Comparison of ENCODE assay signal across 10 cellular contexts in genomic region chr2:12819721-12820120, GRCh38.
DNase-seq lines count a peak whose midpoint lies in the region; ATAC-seq, FAIRE-seq and TF ChIP-seq lines count a peak whose summit lies in the region.
"Had no signal": no experiment of that assay in that cellular context is flagged by ENCODE, and none has a peak within 500 bp of the region (broad histone marks: within the 10 kb centered on the region; RNA-seq: fewer than 3 reads in every experiment).

No MANE protein-coding gene starts in this region.

- no peak overlapping the region for H3K4me3 ChIP-seq in left ventricle myocardium inferior
- H3K4me3 ChIP-seq in astrocyte (ENCODE audit: insufficient read depth, low read depth, low read length), result no peak overlapping the region
- H3K4me3 ChIP-seq in mesenchymal stem cell (ENCODE audit: insufficient read depth in 1 of 2, low read depth in 1 of 2, low read length in 2 of 2), result no peak overlapping the region
- H3K4me3 ChIP-seq in vagina, result no peak overlapping the region
- H3K4me3 ChIP-seq in lower leg skin (ENCODE audit: low read depth, poor library complexity, severe bottlenecking), result no peak overlapping the region

- no peak overlapping the region for H4K91ac ChIP-seq in mesenchymal stem cell (ENCODE audit: low read length)

- 0% methylated on average over 1 of the region's 3 CpGs for WGBS in mesenchymal stem cell
- WGBS in lower leg skin, 2 donors, result 64 to 68% methylated on average over 3 of the region's 3 CpGs

- no peak overlapping the region for H2BK12ac ChIP-seq in mesenchymal stem cell (ENCODE audit: low read length in 2 of 2)

- no peaks in the 10 kb centered on the region for H3K79me2 ChIP-seq in astrocyte (ENCODE audit: insufficient read depth, low read length)

- no peak for FAIRE-seq in astrocyte (lab: Jason Lieb, UNC)

- H4K8ac ChIP-seq in mesenchymal stem cell (ENCODE audit: low read length), result no peak overlapping the region

- no peak overlapping the region for H2BK5ac ChIP-seq in mesenchymal stem cell (ENCODE audit: low read depth, low read length, poor library complexity, severe bottlenecking)

- H3K36me3 ChIP-seq in left ventricle myocardium inferior, result no peaks in the 10 kb centered on the region
- H3K36me3 ChIP-seq in astrocyte (ENCODE audit: insufficient read depth, low read length), result no peaks in the 10 kb centered on the region
- no peaks in the 10 kb centered on the region for H3K36me3 ChIP-seq in mesenchymal stem cell (ENCODE audit: control insufficient read depth in 1 of 2, insufficient read depth in 2 of 2, low read depth in 1 of 2, low read length in 2 of 2)
- H3K36me3 ChIP-seq in vagina, result no peaks in the 10 kb centered on the region

- peak overlapping the region; percentile 96 for H3K27ac Mint-ChIP-seq in astrocyte (ENCODE audit: unreplicated experiment)
- H3K27ac Mint-ChIP-seq: activated naive CD8-positive, alpha-beta T cell treated with anti-CD3 and anti-CD28 coated beads, Interleukin-2, amount 10 ng/mL, durations not matched to agents 7 days and 5 days had no signal

- no peak overlapping the region for H3K4me3 Mint-ChIP-seq in astrocyte (ENCODE audit: unreplicated experiment)
- H3K4me3 Mint-ChIP-seq in activated T-cell treated with anti-CD3 and anti-CD28 coated beads, Interleukin-2, amount 50 U/mL, for 4 hours, result no peak overlapping the region
- H3K4me3 Mint-ChIP-seq: activated naive CD8-positive, alpha-beta T cell treated with anti-CD3 and anti-CD28 coated beads, Interleukin-2, amount 10 ng/mL, durations not matched to agents 7 days and 5 days had no signal

- H4K20me1 ChIP-seq in astrocyte (ENCODE audit: insufficient read depth, low read length), result no peaks in the 10 kb centered on the region

- H3K27ac ChIP-seq in left ventricle myocardium inferior (replicated peaks) (peak overlapping the region; percentile 96), astrocyte (ENCODE audit: low read depth, low read length) (peak overlapping the region; percentile 90), mesenchymal stem cell (ENCODE audit: low read length, poor library complexity, severe bottlenecking) (no peak overlapping the region), vagina (peak overlapping the region; percentile 12)
- H3K27ac ChIP-seq: VCaP had no signal

- no peaks in the 10 kb centered on the region for H3K27me3 Mint-ChIP-seq in astrocyte (ENCODE audit: low read depth, unreplicated experiment)
- peaks cover 3% of the 10 kb centered on the region for H3K27me3 Mint-ChIP-seq in activated T-cell treated with anti-CD3 and anti-CD28 coated beads, Interleukin-2, amount 50 U/mL, for 4 hours (ENCODE audit: low read depth)

- TF ChIP-seq POLR2A in vagina (IDR thresholded peaks at IDR 0.05) (no peak), lower leg skin (IDR thresholded peaks at IDR 0.05) (no peak)

- H2BK120ac ChIP-seq in mesenchymal stem cell (ENCODE audit: low read depth, low read length), result no peak overlapping the region

- H3K9me3 ChIP-seq in left ventricle myocardium inferior (replicated peaks) (no peaks in the 10 kb centered on the region), astrocyte (ENCODE audit: insufficient read depth, low read depth, low read length) (no peaks in the 10 kb centered on the region), mesenchymal stem cell (ENCODE audit: control insufficient read depth, low read length) (no peaks in the 10 kb centered on the region), vagina (no peaks in the 10 kb centered on the region)

- H2BK15ac ChIP-seq in mesenchymal stem cell (ENCODE audit: low read depth, poor library complexity, severe bottlenecking), result no peak overlapping the region

- H3K27me3 ChIP-seq in left ventricle myocardium inferior (ENCODE audit: low read depth), result no peaks in the 10 kb centered on the region
- no peaks in the 10 kb centered on the region for H3K27me3 ChIP-seq in astrocyte (ENCODE audit: insufficient read depth, low read length)
- no peaks in the 10 kb centered on the region for H3K27me3 ChIP-seq in mesenchymal stem cell (ENCODE audit: control insufficient read depth in 1 of 2, insufficient read depth in 1 of 2, low read length in 2 of 2)
- no peaks in the 10 kb centered on the region for H3K27me3 ChIP-seq in vagina

- no peaks in the 10 kb centered on the region for H3K79me1 ChIP-seq in mesenchymal stem cell (replicated peaks; ENCODE audit: low read length, poor library complexity, severe bottlenecking)

- H3K9ac ChIP-seq in astrocyte (ENCODE audit: low read length), result peak overlapping the region; percentile 63
- H3K9ac ChIP-seq in mesenchymal stem cell (ENCODE audit: low read length), result peak overlapping the region; percentile 34

- H2AFZ ChIP-seq in astrocyte (ENCODE audit: low read depth, low read length) (no peak overlapping the region), mesenchymal stem cell (ENCODE audit: low read depth, low read length) (no peak overlapping the region)

- H3K23ac ChIP-seq in mesenchymal stem cell (ENCODE audit: low read length in 2 of 2), result no peak overlapping the region

- H3K4me2 ChIP-seq in astrocyte (ENCODE audit: low read length), result peak overlapping the region; percentile 68
- H3K4me2 ChIP-seq in mesenchymal stem cell (ENCODE audit: low read length, poor library complexity, severe bottlenecking), result no peak overlapping the region

- intact Hi-C loops in left ventricle myocardium inferior (cut with micrococcal nuclease) (no loop called here), left ventricle myocardium superior (cut with micrococcal nuclease) (loop anchor here (5.0 to 10.0 kb wide), 2 partner anchors 95 to 183 kb away; no protein-coding TSS in a partner anchor), vagina (cut with DNase I) (loop anchor here (5.0 to 10.0 kb wide), 3 partner anchors 65 to 102 kb away; partner anchors contain the start of gene TRIB2), lower leg skin (cut with DNase I; ENCODE audit: low total_unique reads) (no loop called here)

- H3K4me1 Mint-ChIP-seq in astrocyte (ENCODE audit: low read depth, unreplicated experiment), result peaks cover 29% of the 10 kb centered on the region
- H3K4me1 Mint-ChIP-seq in activated T-cell treated with anti-CD3 and anti-CD28 coated beads, Interleukin-2, amount 50 U/mL, for 4 hours (ENCODE audit: low read depth), result peaks cover 43% of the 10 kb centered on the region

- H3K14ac ChIP-seq in mesenchymal stem cell (ENCODE audit: low read length in 2 of 2), result no peak overlapping the region

- TF ChIP-seq CTCF in left ventricle myocardium inferior (IDR thresholded peaks at IDR 0.05; ENCODE audit: borderline replicate concordance), result no peak
- TF ChIP-seq CTCF in astrocyte (IDR thresholded peaks at IDR 0.05; ENCODE audit: insufficient read depth, low read depth, low read length), result no peak
- no peak for TF ChIP-seq CTCF in vagina (IDR thresholded peaks at IDR 0.05)
- TF ChIP-seq CTCF in lower leg skin (IDR thresholded peaks at IDR 0.05), result no peak

- no peak overlapping the region for H3K18ac ChIP-seq in mesenchymal stem cell (ENCODE audit: low read depth in 1 of 2, low read length in 2 of 2)

- H3K9me3 Mint-ChIP-seq in astrocyte (ENCODE audit: unreplicated experiment), result peaks cover 5% of the 10 kb centered on the region
- H3K9me3 Mint-ChIP-seq in activated T-cell treated with anti-CD3 and anti-CD28 coated beads, Interleukin-2, amount 50 U/mL, for 4 hours, result no peaks in the 10 kb centered on the region

- H3K4me1 ChIP-seq in left ventricle myocardium inferior, result peaks cover 85% of the 10 kb centered on the region
- H3K4me1 ChIP-seq in astrocyte (ENCODE audit: insufficient read depth, low read length), result peaks cover 28% of the 10 kb centered on the region
- no peaks in the 10 kb centered on the region for H3K4me1 ChIP-seq in mesenchymal stem cell (ENCODE audit: control insufficient read depth, insufficient read depth, low read depth, low read length)
- H3K4me1 ChIP-seq in vagina, result peaks cover 22% of the 10 kb centered on the region

- H3K36me3 Mint-ChIP-seq in astrocyte (ENCODE audit: low read depth, unreplicated experiment), result no peaks in the 10 kb centered on the region
- H3K36me3 Mint-ChIP-seq in activated T-cell treated with anti-CD3 and anti-CD28 coated beads, Interleukin-2, amount 50 U/mL, for 4 hours (ENCODE audit: insufficient read depth), result no peaks in the 10 kb centered on the region

- no peak for DNase-seq in left ventricle myocardium inferior
- DNase-seq in left ventricle myocardium superior, result no peak
- peak; percentile 81 for DNase-seq in astrocyte (ENCODE audit: low read depth)
- DNase-seq in mesenchymal stem cell, result peak; percentile 74
- no peak for DNase-seq in vagina (ENCODE audit: extremely low spot score in 2 of 2)
- DNase-seq in lower leg skin (ENCODE audit: low spot score in 2 of 2), result no peak
- DNase-seq in activated T-cell treated with anti-CD3 and anti-CD28 coated beads, Interleukin-2, amount 50 U/mL, for 4 hours, result no peak
- DNase-seq in GOT3 (lab: John Stamatoyannopoulos, UW), result no peak
- DNase-seq: activated naive CD8-positive, alpha-beta T cell treated with anti-CD3 and anti-CD28 coated beads, Interleukin-2, amount 10 ng/mL, durations not matched to agents 7 days and 5 days had no signal

- no peak for ATAC-seq in left ventricle myocardium superior
- ATAC-seq in activated T-cell treated with anti-CD3 and anti-CD28 coated beads, Interleukin-2, amount 50 U/mL, for 4 hours, result no peak

- H3K4ac ChIP-seq in mesenchymal stem cell (ENCODE audit: low read depth in 1 of 2, low read length in 2 of 2), result peak overlapping the region in 1 of 2 experiments; percentile 12

- H2AK5ac ChIP-seq in mesenchymal stem cell (ENCODE audit: low read length, severe bottlenecking), result no peak overlapping the region

Comparison
In these comparisons a context has a peak if more than half of its experiments do, and no peak if none do; other contexts are left out.
1. intact Hi-C loops: an anchor here in left ventricle myocardium superior (5.0 to 10.0 kb wide) and vagina (5.0 to 10.0 kb wide); none called in left ventricle myocardium inferior and lower leg skin.
2. DNase-seq: peak in astrocyte (single experiment) and mesenchymal stem cell (single experiment); none in left ventricle myocardium inferior (single experiment), left ventricle myocardium superior (single experiment), vagina (0 of 2), lower leg skin (0 of 2), activated T-cell treated with anti-CD3 and anti-CD28 coated beads, Interleukin-2, amount 50 U/mL, for 4 hours (single experiment) and GOT3 (single experiment).